ENCODE assay signal across 9 cellular contexts in the genomic region with DNA sequence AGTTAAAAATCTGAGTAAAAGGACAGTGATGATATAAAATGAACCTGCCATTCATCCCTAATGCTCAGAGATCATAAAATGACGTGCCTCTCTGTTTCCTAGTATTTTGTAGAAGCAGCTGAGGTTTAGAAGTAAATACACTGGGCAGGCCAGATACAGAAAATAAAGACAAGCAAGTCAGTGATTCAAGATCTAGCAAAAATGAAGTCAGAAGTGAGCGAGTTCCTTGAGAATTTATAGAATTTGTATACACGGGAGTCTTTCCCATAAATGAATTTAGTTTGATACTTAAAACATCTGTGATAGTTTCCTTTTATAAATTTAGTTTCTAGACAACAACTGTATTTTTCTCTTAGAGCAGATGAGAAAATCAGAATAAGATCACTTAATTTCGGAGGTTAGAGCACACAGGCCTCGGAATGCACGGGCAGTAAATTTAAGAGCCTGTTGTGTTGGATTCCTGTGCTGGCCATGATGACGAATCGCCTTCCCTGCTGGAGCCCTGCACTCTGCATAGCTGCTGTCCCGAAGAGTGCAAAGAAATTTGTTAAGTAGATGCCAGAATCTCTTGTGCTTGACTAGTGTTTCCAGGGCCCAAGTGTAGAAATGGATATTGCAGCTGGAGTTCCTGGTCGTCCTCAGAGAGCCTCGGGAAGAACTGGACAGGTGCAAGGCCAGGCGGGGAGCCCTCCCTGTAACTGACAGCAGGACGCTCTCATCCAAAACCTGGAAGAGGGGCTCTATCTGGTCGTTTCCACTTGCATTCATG.
DNase-seq lines count a peak whose midpoint lies in the region; ATAC-seq and TF ChIP-seq lines count a peak whose summit lies in the region.
"Had no signal": no experiment of that assay in that cellular context is flagged by ENCODE, and none has a peak within 500 bp of the region (broad histone marks: within the 10 kb centered on the region; RNA-seq: fewer than 3 reads in every experiment).

No MANE protein-coding gene starts in this region.

- H3K4me3 Mint-ChIP-seq in activated T-cell treated with anti-CD3 and anti-CD28 coated beads, Interleukin-2, amount 50 U/mL, for 72 hours: peak overlapping the region in 1 of 2 donors; percentile 21

- whole genome bisulfite sequencing in psoas muscle, 3 donors: 7 to 13% (median 9%) methylated on average over 14 of the region's 14 CpGs

- peak overlapping the region; percentile 56 for H3K27ac Mint-ChIP-seq in activated T-cell treated with anti-CD3 and anti-CD28 coated beads, Interleukin-2, amount 50 U/mL, for 72 hours

- H3K4me1 ChIP-seq in left ventricle myocardium inferior: peaks cover 73% of the 10 kb centered on the region
- peaks cover 69% of the 10 kb centered on the region for H3K4me1 ChIP-seq in psoas muscle

- in situ Hi-C loops in KBM-7 (cut with MboI; ENCODE audit: low pct_unique_long_range_greater_than_20kb, low sequenced_read_pairs): no loop called here

- H3K27ac ChIP-seq in left ventricle myocardium inferior (replicated peaks) (peak overlapping the region; percentile 87), psoas muscle (peak overlapping the region; percentile 86)

- DNase-seq in ELF-1 (ENCODE audit: low read depth, low spot score) (peak; percentile 81), left ventricle myocardium inferior (no peak), psoas muscle (peak in 1 of 2 donors; percentile 73), NCI-H524 treated with DMSO at 0.1 percent for 48 hours (lab: John Stamatoyannopoulos, UW) (no peak), KBM-7 (no peak), NCI-H2029 (lab: John Stamatoyannopoulos, UW) (no peak)
- no peak for DNase-seq in activated T-cell treated with anti-CD3 and anti-CD28 coated beads, Interleukin-2, amount 50 U/mL, for 72 hours

- intact Hi-C loops in left ventricle myocardium inferior (cut with micrococcal nuclease): no loop called here
- intact Hi-C loops in psoas muscle (cut with DNase I): loop anchor here in 1 of 2 donors (1.0 kb wide), 1 partner anchor 19 kb away; no protein-coding TSS in a partner anchor

- peaks cover 3 to 17% of the 10 kb centered on the region in 2 donors for H3K36me3 Mint-ChIP-seq in activated T-cell treated with anti-CD3 and anti-CD28 coated beads, Interleukin-2, amount 50 U/mL, for 72 hours (ENCODE audit: insufficient read depth in 2 of 2)

- H3K9me3 Mint-ChIP-seq in activated T-cell treated with anti-CD3 and anti-CD28 coated beads, Interleukin-2, amount 50 U/mL, for 72 hours: no peaks in the 10 kb centered on the region

- TF ChIP-seq CTCF in left ventricle myocardium inferior (IDR thresholded peaks at IDR 0.05; ENCODE audit: borderline replicate concordance) (no peak), psoas muscle (IDR thresholded peaks at IDR 0.05) (no peak)

- peaks cover 49% of the 10 kb centered on the region for H3K4me1 Mint-ChIP-seq in activated T-cell treated with anti-CD3 and anti-CD28 coated beads, Interleukin-2, amount 50 U/mL, for 72 hours (ENCODE audit: low read depth)

- no peak for ATAC-seq in activated T-cell treated with anti-CD3 and anti-CD28 coated beads, Interleukin-2, amount 50 U/mL, for 72 hours (replicated peaks in 1 of 2)
- ATAC-seq in psoas muscle: peak; percentile 80 to 88 (median 83)
- no peak for ATAC-seq in GM21786 (IDR thresholded peaks at IDR 0.05; ENCODE audit: unreplicated experiment)
- ATAC-seq: GM12878 had no signal

- H3K36me3 ChIP-seq in left ventricle myocardium inferior (peaks cover 22% of the 10 kb centered on the region), psoas muscle (ENCODE audit: insufficient read depth in 1 of 2, low read depth in 1 of 2) (peaks cover 0 to 24% of the 10 kb centered on the region in 2 donors)

- H3K27me3 ChIP-seq in left ventricle myocardium inferior (ENCODE audit: low read depth) (no peaks in the 10 kb centered on the region), psoas muscle (ENCODE audit: insufficient read depth in 3 of 3, low read length in 2 of 3) (no peaks in the 10 kb centered on the region)

- H3K9me3 ChIP-seq in left ventricle myocardium inferior (replicated peaks): no peaks in the 10 kb centered on the region
- H3K9me3 ChIP-seq in psoas muscle: no peaks in the 10 kb centered on the region

- H3K27me3 Mint-ChIP-seq in activated T-cell treated with anti-CD3 and anti-CD28 coated beads, Interleukin-2, amount 50 U/mL, for 72 hours (ENCODE audit: low read depth): no peaks in the 10 kb centered on the region

- peak overlapping the region; percentile 51 for H3K4me3 ChIP-seq in left ventricle myocardium inferior
- peak overlapping the region; percentile 55 for H3K4me3 ChIP-seq in psoas muscle
- H3K4me3 ChIP-seq: GM12878 had no signal

Comparison
In these comparisons a context has a peak if more than half of its experiments do, and no peak if none do; other contexts are left out.
1. ATAC-seq: peak in psoas muscle (4 of 4); none in activated T-cell treated with anti-CD3 and anti-CD28 coated beads, Interleukin-2, amount 50 U/mL, for 72 hours (0 of 2) and GM21786 (single experiment).